8 cellular contexts compared by ENCODE assay signal in genomic region chr4:141133146-141134006, GRCh38. TPM values are rescaled to one million over a fixed set of nuclear protein-coding genes. Genes with fewer than 3 reads are reported as not detected.
DNase-seq lines count a peak whose midpoint lies in the region; ATAC-seq, FAIRE-seq and TF ChIP-seq lines count a peak whose summit lies in the region.

Gene RNF150 (minus strand): TSS chr4:141133469.

- TF ChIP-seq POLR2A in GM12891 (IDR thresholded peaks at IDR 0.05; ENCODE audit: low read depth, low read length) (no peak), right lobe of liver (IDR thresholded peaks at IDR 0.05) (no peak)

- peaks cover 2 to 7% of the 10 kb centered on the region in 2 donors for H3K4me1 Mint-ChIP-seq in effector memory CD8-positive, alpha-beta T cell (ENCODE audit: low read depth in 2 of 2)

- peak; percentile 65 for TF ChIP-seq CTCF in WI38 (IDR thresholded peaks at IDR 0.05; ENCODE audit: low read depth, low read length)
- peak; percentile 55 to 70 (median 62) for TF ChIP-seq CTCF in right lobe of liver (IDR thresholded peaks at IDR 0.05)

- no peaks in the 10 kb centered on the region for H3K36me3 Mint-ChIP-seq in effector memory CD8-positive, alpha-beta T cell (ENCODE audit: insufficient read depth)

- H3K27ac ChIP-seq in right lobe of liver, result peak within 1 kb of the TSS in 2 of 3 donors; percentile 23 to 43

- H3K4me1 ChIP-seq in right lobe of liver, result peaks cover 0 to 4% (median 0%) of the 10 kb centered on the region in 4 donors

- H3K9me3 ChIP-seq in right lobe of liver, result no peaks in the 10 kb centered on the region

- DNase-seq in A172 (ENCODE audit: low spot score) (peak; percentile 77), GM12891 (ENCODE audit: insufficient read length, low spot score) (peak; percentile 41), NCI-H2029 (lab: John Stamatoyannopoulos, UW) (peak; percentile 74), right lobe of liver (peak; percentile 61 to 74 (median 66))
- DNase-seq in effector memory CD8-positive, alpha-beta T cell, result no peak
- peak; percentile 35 for DNase-seq in stimulated activated CD4-positive, alpha-beta T cell treated with anti-CD3 and anti-CD28 coated beads, Interleukin-4, amount 100 ng/mL, for 1 hour

- H3K27me3 ChIP-seq in right lobe of liver, result peaks cover 0 to 9% of the 10 kb centered on the region in 2 donors

- H3K4me3 ChIP-seq in WI38 (ENCODE audit: low read depth, low read length) (peak within 1 kb of the TSS; percentile 85), right lobe of liver (peak within 1 kb of the TSS; percentile 55 to 72 (median 69))

- peak; percentile 91 for FAIRE-seq in GM12891 (lab: Jason Lieb, UNC)

- H3K27ac Mint-ChIP-seq in effector memory CD8-positive, alpha-beta T cell, result no peak within 1 kb of the TSS

- ATAC-seq in HG02973 (IDR thresholded peaks at IDR 0.05; ENCODE audit: unreplicated experiment), result peak; percentile 68
- peak; percentile 14 for ATAC-seq in effector memory CD8-positive, alpha-beta T cell (replicated peaks)
- ATAC-seq in right lobe of liver, result peak; percentile 90 to 92 (median 92)

- H3K9me3 Mint-ChIP-seq in effector memory CD8-positive, alpha-beta T cell, result no peaks in the 10 kb centered on the region

- WGBS in right lobe of liver (ENCODE audit: insufficient coverage, low coverage, low lambda C conversion rate, missing lambda C conversion rate), result 1% methylated on average over 12 of the region's 50 CpGs

- H3K4me3 Mint-ChIP-seq in effector memory CD8-positive, alpha-beta T cell, result peak within 1 kb of the TSS; percentile 62 to 63

- intact Hi-C loops in right lobe of liver (cut with DNase I), result loop anchor here (5.0 to 10.0 kb wide), 2 partner anchors 271 to 279 kb away; no protein-coding TSS in a partner anchor

- no peaks in the 10 kb centered on the region for H3K36me3 ChIP-seq in right lobe of liver

- H3K27me3 Mint-ChIP-seq in effector memory CD8-positive, alpha-beta T cell, result peaks cover 63 to 88% of the 10 kb centered on the region in 2 donors

TF ChIP-seq in GM12891, 5 proteins besides CTCF, POLR2A, EP300 and RAD21:
- TF ChIP-seq TAF1 (IDR thresholded peaks at IDR 0.05; ENCODE audit: low read depth, low read length) (no peak), PAX5 (IDR thresholded peaks at IDR 0.05; ENCODE audit: insufficient read depth, low read length, severe bottlenecking) (no peak), POU2F2 (IDR thresholded peaks at IDR 0.05; ENCODE audit: low read depth, low read length) (no peak), POLR2AphosphoS5 (IDR thresholded peaks at IDR 0.05; ENCODE audit: low read depth, low read length) (no peak), SPI1 (IDR thresholded peaks at IDR 0.05; ENCODE audit: low read depth, low read length) (peak; percentile 63)

RNA-seq across cellular contexts. Expression of gene RNF150, which starts in this region (rescaled TPM):
- total RNA-seq in A172 (2014; rRNA removed; shearing (Covaris generic)), result 4.9 and 6.4 TPM in 2 replicates
- not detected for polyA plus RNA-seq in GM12891 (2012; ENCODE audit: low read depth, missing spikeins)
- 1 to 10 TPM; 1.2 to 1.8 (median 1.5) TPM for total RNA-seq in right lobe of liver

Comparison
In these comparisons a context has a peak if more than half of its experiments do, and no peak if none do; other contexts are left out.
1. DNase-seq: peak in A172 (single experiment), GM12891 (single experiment), NCI-H2029 (single experiment), right lobe of liver (3 of 3) and stimulated activated CD4-positive, alpha-beta T cell treated with anti-CD3 and anti-CD28 coated beads, Interleukin-4, amount 100 ng/mL, for 1 hour (single experiment); none in effector memory CD8-positive, alpha-beta T cell (0 of 3).
2. ATAC-seq: peak in every context shown above with its lines; median percentile 92 in right lobe of liver; 68 in HG02973; 14 in effector memory CD8-positive, alpha-beta T cell.